10 cellular contexts compared by ENCODE assay signal in genomic region chr9:120655005-120655622, GRCh38. TPM values are rescaled to one million over a fixed set of nuclear protein-coding genes. Genes with fewer than 3 reads are reported as not detected.
A peak's percentile ranks its signal among the peaks of the same experiment; 100 is the strongest.
DNase-seq lines count a peak whose midpoint lies in the region; FAIRE-seq and TF ChIP-seq lines count a peak whose summit lies in the region.
"Had no signal": no experiment of that assay in that cellular context is flagged by ENCODE, and none has a peak within 500 bp of the region (broad histone marks: within the 10 kb centered on the region; RNA-seq: fewer than 3 reads in every experiment).

No MANE protein-coding gene starts in this region.

- intact Hi-C loops in Caco-2 (cut with micrococcal nuclease; ENCODE audit: unreplicated experiment), result no loop called here

- FAIRE-seq in GM12892 (lab: Jason Lieb, UNC) (peak; percentile 63), islet of Langerhans (lab: Jason Lieb, UNC) (peak; percentile 97)

- H3F3A ChIP-seq in smooth muscle cell (ENCODE audit: low read depth), result no peaks in the 10 kb centered on the region

- peaks cover 7% of the 10 kb centered on the region for H4K20me1 ChIP-seq in smooth muscle cell (ENCODE audit: low read depth)

- H3K79me2 ChIP-seq in smooth muscle cell (ENCODE audit: low read depth), result no peaks in the 10 kb centered on the region

- TF ChIP-seq CTCF in HFFc6 (IDR thresholded peaks at IDR 0.05) (no peak), Caco-2 (IDR thresholded peaks at IDR 0.05; ENCODE audit: insufficient read depth in 1 of 2, low read depth in 1 of 2, low read length in 1 of 2, severe bottlenecking in 1 of 2, unreplicated experiment in 1 of 2) (no peak), smooth muscle cell (IDR thresholded peaks at IDR 0.05; ENCODE audit: borderline replicate concordance, insufficient read depth, poor library complexity, severe bottlenecking) (no peak)

- H3K9me3 ChIP-seq in Caco-2, result no peaks in the 10 kb centered on the region
- H3K9me3 ChIP-seq in smooth muscle cell (replicated peaks; ENCODE audit: low read depth), result no peaks in the 10 kb centered on the region

- H3K4me3 Mint-ChIP-seq in HFFc6 (no peak overlapping the region), Caco-2 (ENCODE audit: unreplicated experiment) (no peak overlapping the region)

- H3K4me1 Mint-ChIP-seq in HFFc6 (ENCODE audit: low read depth) (peaks cover 11% of the 10 kb centered on the region; the same call in 1 of the 2 replicates), Caco-2 (ENCODE audit: low read depth, unreplicated experiment) (no peaks in the 10 kb centered on the region)

- H3K36me3 Mint-ChIP-seq in HFFc6 (ENCODE audit: low read depth), result no peaks in the 10 kb centered on the region
- no peaks in the 10 kb centered on the region for H3K36me3 Mint-ChIP-seq in Caco-2 (ENCODE audit: insufficient read depth, unreplicated experiment)

- H3K4me1 ChIP-seq in Caco-2 (no peaks in the 10 kb centered on the region), smooth muscle cell (ENCODE audit: low read depth) (no peaks in the 10 kb centered on the region)

- DNase-seq in GM12892 (ENCODE audit: insufficient read length) (no peak), HFFc6 (peak; percentile 27), RKO (ENCODE audit: low spot score) (peak; percentile 56), Caco-2 (no peak), GOT3 (lab: John Stamatoyannopoulos, UW) (no peak), smooth muscle cell (lab: John Stamatoyannopoulos, UW; ENCODE audit: unreplicated experiment) (no peak), SK-N-DZ (ENCODE audit: low spot score) (no peak)
- DNase-seq: activated naive CD4-positive, alpha-beta T cell; glutamatergic neuron had no signal

- H3K27ac Mint-ChIP-seq in HFFc6, result no peak overlapping the region
- H3K27ac Mint-ChIP-seq in Caco-2 (ENCODE audit: unreplicated experiment), result no peak overlapping the region

- CTCF ChIA-PET in Caco-2 (lab: Charles Lee), result no interaction called here

- H3K36me3 ChIP-seq in Caco-2 (ENCODE audit: control insufficient read depth, insufficient read depth, low read length) (no peaks in the 10 kb centered on the region), smooth muscle cell (ENCODE audit: low read depth) (no peaks in the 10 kb centered on the region)

- H3K9ac ChIP-seq in smooth muscle cell (ENCODE audit: low read depth), result no peak overlapping the region

- H3K27me3 ChIP-seq in Caco-2 (replicated peaks; ENCODE audit: control insufficient read depth, insufficient read depth, low read length) (no peaks in the 10 kb centered on the region), smooth muscle cell (ENCODE audit: low read depth) (no peaks in the 10 kb centered on the region)

- 84% methylated on average over 4 of the region's 4 CpGs for WGBS in smooth muscle cell (ENCODE audit: low lambda C conversion rate)

- H3K4me3 ChIP-seq in Caco-2 (ENCODE audit: low read depth, low read length), result no peak overlapping the region
- H3K4me3 ChIP-seq in smooth muscle cell, result no peak overlapping the region

- H2AFZ ChIP-seq in smooth muscle cell (ENCODE audit: low read depth), result no peak overlapping the region

- no peak overlapping the region for H3K4me2 ChIP-seq in smooth muscle cell

- H3K27ac ChIP-seq in smooth muscle cell (ENCODE audit: low read depth), result no peak overlapping the region

- no TSS peak for BruUV-seq in Caco-2 (replicated peaks; lab: Mats Ljungman, UMichigan)

- POLR2A ChIA-PET in Caco-2 (lab: Charles Lee), result no interaction called here

- no peak for TF ChIP-seq POLR2A in GM12892 (IDR thresholded peaks at IDR 0.05; ENCODE audit: low read depth, low read length)

- H3K27me3 Mint-ChIP-seq in HFFc6 (ENCODE audit: insufficient read depth) (no peaks in the 10 kb centered on the region), Caco-2 (ENCODE audit: insufficient read depth, unreplicated experiment) (peaks cover 2% of the 10 kb centered on the region)

- H3K9me3 Mint-ChIP-seq in HFFc6, result no peaks in the 10 kb centered on the region
- no peaks in the 10 kb centered on the region for H3K9me3 Mint-ChIP-seq in Caco-2 (ENCODE audit: unreplicated experiment)

RNA-seq across cellular contexts. Expression of gene MEGF9, which starts 59.2 kb away (rescaled TPM):
- polyA plus RNA-seq in GM12892 (2012; ENCODE audit: missing spikeins), result 3.5 TPM
- 1 to 10 TPM; 5.1 to 9.8 (median 8.8) TPM for total RNA-seq in HFFc6 (2021; fragmentation: NEBNext Ultra II Directional; extraction: Animal tissue kit (Norgen Biotek cat#: 25700))
- total RNA-seq in Caco-2 (2022), result 2.8 and 2.9 TPM in 2 replicates
- 6.0 and 9.8 TPM in 2 replicates for total RNA-seq in smooth muscle cell
- 1.8 and 2.7 TPM in 2 replicates for polyA plus RNA-seq in smooth muscle cell
- polyA plus RNA-seq in SK-N-DZ (2014; cell fraction: cytosol; rRNA removed), result 11.4 TPM in 2 replicates
- 4.1 and 4.5 TPM in 2 replicates for polyA plus RNA-seq in SK-N-DZ (2014; cell fraction: nucleus; rRNA removed)

Comparison
In these comparisons a context has a peak if more than half of its experiments do, and no peak if none do; other contexts are left out.
1. DNase-seq: peak in HFFc6 (single experiment) and RKO (single experiment); none in GM12892 (single experiment), Caco-2 (0 of 2), GOT3 (single experiment), smooth muscle cell (single experiment) and SK-N-DZ (single experiment).